In genomic region chr5:125215593-125215992, GRCh38 we compare ENCODE assay signal across 1 cellular context.
A peak's percentile ranks its signal among the peaks of the same experiment; 100 is the strongest.
TF ChIP-seq lines count a peak whose summit lies in the region.

No MANE protein-coding gene starts in this region.

TF ChIP-seq in HepG2, 621 proteins besides CTCF, POLR2A, EP300 and RAD21 (continued from another document):
- no peak for TF ChIP-seq ZBED4 (CRISPR knock-in tag; IDR thresholded peaks at IDR 0.05; ENCODE audit: borderline replicate concordance)
- TF ChIP-seq ZNF280D (CRISPR knock-in tag; IDR thresholded peaks at IDR 0.05), result no peak
- no peak for TF ChIP-seq ZFP37 (CRISPR knock-in tag; IDR thresholded peaks at IDR 0.05; ENCODE audit: borderline replicate concordance)
- no peak for TF ChIP-seq HMGXB4 (CRISPR knock-in tag; IDR thresholded peaks at IDR 0.05; ENCODE audit: borderline replicate concordance in 1 of 2, low read depth in 1 of 2)
- TF ChIP-seq MAFF (IDR thresholded peaks at IDR 0.05; ENCODE audit: low read depth, low read length), result peak; percentile 34; the same call in 1 of the 2 replicates
- TF ChIP-seq ONECUT2 (CRISPR knock-in tag; IDR thresholded peaks at IDR 0.05), result no peak
